13 cellular contexts compared by ENCODE assay signal in genomic region chr14:63752449-63753169, GRCh38. TPM values are rescaled to one million over a fixed set of nuclear protein-coding genes. Genes with fewer than 3 reads are reported as not detected.
DNase-seq lines count a peak whose midpoint lies in the region; ATAC-seq and TF ChIP-seq lines count a peak whose summit lies in the region.
"Had no signal": no experiment of that assay in that cellular context is flagged by ENCODE, and none has a peak within 500 bp of the region (broad histone marks: within the 10 kb centered on the region; RNA-seq: fewer than 3 reads in every experiment).

No MANE protein-coding gene starts in this region.

- H3K4me3 ChIP-seq in MG63 (no peak overlapping the region), suprapubic skin (no peak overlapping the region), tibial nerve (no peak overlapping the region)
- H3K4me3 ChIP-seq: ascending aorta, lower lobe of right lung, right atrium auricular region had no signal

- intact Hi-C loops in left colon (cut with DNase I, micrococcal nuclease) = no loop called here

- H3K4me1 ChIP-seq in suprapubic skin (no peaks in the 10 kb centered on the region), tibial nerve (no peaks in the 10 kb centered on the region)
- H3K4me1 ChIP-seq: ascending aorta, lower lobe of right lung, right atrium auricular region had no signal

- no peak overlapping the region for H3K27ac ChIP-seq in suprapubic skin
- no peak overlapping the region for H3K27ac ChIP-seq in tibial nerve
- H3K27ac ChIP-seq: ascending aorta, lower lobe of right lung, right atrium auricular region had no signal

- H3K9me3 ChIP-seq in MG63 = no peaks in the 10 kb centered on the region
- no peaks in the 10 kb centered on the region for H3K9me3 ChIP-seq in suprapubic skin
- no peaks in the 10 kb centered on the region for H3K9me3 ChIP-seq in tibial nerve
- H3K9me3 ChIP-seq: ascending aorta, lower lobe of right lung, right atrium auricular region had no signal

- no peak for TF ChIP-seq POLR2A in suprapubic skin (IDR thresholded peaks at IDR 0.05)
- TF ChIP-seq POLR2A in tibial nerve (IDR thresholded peaks at IDR 0.05) = no peak

- no peak for TF ChIP-seq EP300 in suprapubic skin (IDR thresholded peaks at IDR 0.05)
- TF ChIP-seq EP300 in tibial nerve (IDR thresholded peaks at IDR 0.05) = no peak

- peak; percentile 58 for DNase-seq in CD1c-positive myeloid dendritic cell (ENCODE audit: extremely low spot score)
- peak; percentile 72 for DNase-seq in MG63
- DNase-seq in amniotic epithelial cell (ENCODE audit: low read depth) = peak; percentile 82
- DNase-seq in left colon = peak in 1 of 2 donors; percentile 32
- no peak for DNase-seq in suprapubic skin (ENCODE audit: low spot score in 2 of 2)
- DNase-seq in tibial nerve (ENCODE audit: low spot score in 2 of 2) = no peak
- DNase-seq: CD8-positive, alpha-beta T cell; lower lobe of right lung; NCI-H2171 had no signal

- H3K27me3 ChIP-seq in MG63 (no peaks in the 10 kb centered on the region), suprapubic skin (no peaks in the 10 kb centered on the region), tibial nerve (no peaks in the 10 kb centered on the region)
- H3K27me3 ChIP-seq: ascending aorta, right atrium auricular region had no signal

- WGBS in suprapubic skin = 74% methylated on average over 6 of the region's 6 CpGs
- WGBS in tibial nerve, 2 donors = 85% methylated on average over 6 of the region's 6 CpGs

- TF ChIP-seq CTCF in suprapubic skin (IDR thresholded peaks at IDR 0.05) (no peak), tibial nerve (IDR thresholded peaks at IDR 0.05) (no peak)

- no peaks in the 10 kb centered on the region for H3K36me3 ChIP-seq in MG63
- no peaks in the 10 kb centered on the region for H3K36me3 ChIP-seq in suprapubic skin
- H3K36me3 ChIP-seq in tibial nerve = no peaks in the 10 kb centered on the region
- H3K36me3 ChIP-seq: ascending aorta, lower lobe of right lung, right atrium auricular region had no signal

- peak; percentile 78 for ATAC-seq in left colon
- ATAC-seq in GM18861 (IDR thresholded peaks at IDR 0.05; ENCODE audit: unreplicated experiment) = no peak
- no peak for ATAC-seq in HG02840 (IDR thresholded peaks at IDR 0.05; ENCODE audit: low FRiP score, unreplicated experiment)
- ATAC-seq: CD8-positive, alpha-beta T cell had no signal

RNA-seq across cellular contexts. Expression of gene SGPP1, which starts 24.7 kb away (rescaled TPM):
- total RNA-seq in MG63 (2014; rRNA removed; shearing (Covaris generic); ENCODE audit: low replicate concordance) = 17.1 and 18.0 TPM in 2 replicates
- 10 to 100 TPM; 16.5 to 23.8 TPM for total RNA-seq in left colon
- 10 to 100 TPM in 1 of 4 donors, 1 to 10 TPM in 3; 5.4 to 10.9 (median 8.0) TPM for total RNA-seq in suprapubic skin
- 10 to 100 TPM; 31.2 to 43.5 (median 35.3) TPM for total RNA-seq in tibial nerve

Comparison
In these comparisons a context has a peak if more than half of its experiments do, and no peak if none do; other contexts are left out.
1. DNase-seq: peak in CD1c-positive myeloid dendritic cell (single experiment), MG63 (single experiment) and amniotic epithelial cell (single experiment); none in suprapubic skin (0 of 2) and tibial nerve (0 of 2).